ENCODE assay signal across 11 cellular contexts in the genomic region with DNA sequence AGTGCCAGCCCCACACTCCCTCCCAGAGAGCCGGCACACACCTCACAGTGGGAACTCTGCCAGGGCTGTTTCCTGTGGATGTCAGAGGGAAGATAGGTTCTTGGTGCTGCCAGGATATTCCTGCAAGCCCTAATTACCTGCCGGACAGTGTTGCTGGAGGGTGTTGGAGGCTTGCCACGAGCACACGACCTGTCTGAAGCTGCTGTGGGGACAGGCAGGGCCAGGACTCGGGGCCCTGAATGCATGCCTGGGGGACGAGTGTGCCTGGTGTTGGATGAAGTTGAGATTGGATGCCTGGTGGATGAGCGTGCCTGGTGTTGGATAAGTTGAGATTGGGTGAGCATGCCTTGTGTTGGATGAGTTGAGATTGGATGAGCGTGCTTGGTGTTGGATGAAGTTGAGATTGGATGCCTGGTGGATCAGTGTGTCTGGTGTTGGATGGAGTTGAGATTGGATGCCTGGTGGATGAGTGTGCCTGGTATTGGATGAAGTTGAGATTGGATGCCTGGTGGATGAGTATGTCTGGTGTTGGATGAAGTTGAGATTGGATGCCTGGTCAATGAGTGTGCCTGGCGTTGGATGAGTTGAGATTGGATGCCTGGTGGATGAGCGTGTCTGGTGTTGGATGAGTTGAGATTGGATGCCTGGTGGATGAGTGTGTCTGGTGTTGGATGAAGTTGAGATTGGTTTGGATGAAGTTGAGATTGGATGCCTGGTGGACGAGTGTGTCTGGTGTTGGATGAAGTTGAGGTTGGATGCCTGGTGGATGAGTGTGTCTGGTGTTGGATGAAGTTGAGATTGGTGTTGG. TPM values are rescaled to one million over a fixed set of nuclear protein-coding genes. Genes with fewer than 3 reads are reported as not detected.
A peak's percentile ranks its signal among the peaks of the same experiment; 100 is the strongest.
DNase-seq lines count a peak whose midpoint lies in the region; ATAC-seq and TF ChIP-seq lines count a peak whose summit lies in the region.
"Had no signal": no experiment of that assay in that cellular context is flagged by ENCODE, and none has a peak within 500 bp of the region (broad histone marks: within the 10 kb centered on the region; RNA-seq: fewer than 3 reads in every experiment).

No MANE protein-coding gene starts in this region.

- H3K27ac ChIP-seq in SJSA1 = 0 out of 2 replicates have a peak overlapping the region, but pooled peaks have one; percentile 34

- no peak for ATAC-seq in GM18519 (IDR thresholded peaks at IDR 0.05; ENCODE audit: low FRiP score, unreplicated experiment)

- DNase-seq in activated effector memory CD4-positive, alpha-beta T cell treated with anti-CD3 and anti-CD28 coated beads, Interleukin-2, amount 50 U/mL, for 16 hours = peak; percentile 21
- no peak for DNase-seq in activated effector memory CD4-positive, alpha-beta T cell treated with Interleukin-2 at 50 U/mL for 16 hours
- peak in 1 of 2 experiments; percentile 36 for DNase-seq in SJSA1 (ENCODE audit: low read depth in 1 of 2, low spot score in 2 of 2)
- DNase-seq in fibroblast of mammary gland (ENCODE audit: low read depth) = peak; percentile 100
- peak; percentile 71 for DNase-seq in stromal cell of bone marrow (ENCODE audit: low read depth)
- no peak for DNase-seq in NCI-H146 treated with DMSO at 0.1 percent for 48 hours (lab: John Stamatoyannopoulos, UW; ENCODE audit: unreplicated experiment)
- no peak for DNase-seq in stimulated activated CD4-positive, alpha-beta T cell treated with anti-CD3 and anti-CD28 coated beads, Interleukin-1b, Interleukin-23, amount 100 ng/mL, for 48 hours
- DNase-seq: glutamatergic neuron, KG1, NCI-H510A treated with DMSO at 0.1 percent for 48 hours had no signal

- no peaks in the 10 kb centered on the region for H3K27me3 ChIP-seq in SJSA1 (replicated peaks)

- peaks cover 16% of the 10 kb centered on the region for H3K4me1 ChIP-seq in SJSA1 (replicated peaks)

- no peaks in the 10 kb centered on the region for H3K9me3 ChIP-seq in SJSA1 (replicated peaks)

- no peak for TF ChIP-seq CTCF in fibroblast of mammary gland (conservative IDR thresholded peaks at IDR 0.05; ENCODE audit: control insufficient read depth, insufficient read depth, low read depth, low read length)

- H3K36me3 ChIP-seq in SJSA1 = peaks cover 25% of the 10 kb centered on the region

- H3K4me3 ChIP-seq in SJSA1 (no peak overlapping the region), fibroblast of mammary gland (ENCODE audit: control insufficient read depth, low read depth, low read length) (no peak overlapping the region)

RNA-seq across cellular contexts. Expression of a gene that starts 23.2 kb away (rescaled TPM):
- total RNA-seq in SJSA1 (2014; rRNA removed; shearing (Covaris generic)) = 2.5 and 4.0 TPM in 2 replicates

RNA-seq across cellular contexts. Expression of a gene that starts 34.1 kb away (rescaled TPM):
- total RNA-seq in SJSA1 (2014; rRNA removed; shearing (Covaris generic)) = 34.4 and 39.7 TPM in 2 replicates

Comparison
In these comparisons a context has a peak if more than half of its experiments do, and no peak if none do; other contexts are left out.
1. DNase-seq: peak in activated effector memory CD4-positive, alpha-beta T cell treated with anti-CD3 and anti-CD28 coated beads, Interleukin-2, amount 50 U/mL, for 16 hours (single experiment), fibroblast of mammary gland (single experiment) and stromal cell of bone marrow (single experiment); none in activated effector memory CD4-positive, alpha-beta T cell treated with Interleukin-2 at 50 U/mL for 16 hours (single experiment), NCI-H146 treated with DMSO at 0.1 percent for 48 hours (single experiment) and stimulated activated CD4-positive, alpha-beta T cell treated with anti-CD3 and anti-CD28 coated beads, Interleukin-1b, Interleukin-23, amount 100 ng/mL, for 48 hours (single experiment).